16 cellular contexts compared by ENCODE assay signal in genomic region chr13:40595693-40596092, GRCh38.
A peak's percentile ranks its signal among the peaks of the same experiment; 100 is the strongest.
DNase-seq lines count a peak whose midpoint lies in the region; ATAC-seq and TF ChIP-seq lines count a peak whose summit lies in the region.
"Had no signal": no experiment of that assay in that cellular context is flagged by ENCODE, and none has a peak within 500 bp of the region (broad histone marks: within the 10 kb centered on the region; RNA-seq: fewer than 3 reads in every experiment).

No MANE protein-coding gene starts in this region.

- H3K4me3 ChIP-seq in fibroblast of villous mesenchyme (ENCODE audit: low read depth, low read length) (no peak overlapping the region), skeletal muscle satellite cell (ENCODE audit: low read length) (no peak overlapping the region)
- H3K4me3 ChIP-seq: left ventricle myocardium inferior, transverse colon had no signal

- no peak for TF ChIP-seq CTCF in fibroblast of villous mesenchyme (IDR thresholded peaks at IDR 0.05; ENCODE audit: insufficient read depth, low read depth, low read length)

- no peaks in the 10 kb centered on the region for H3K9me3 Mint-ChIP-seq in activated CD4-positive, alpha-beta memory T cell treated with anti-CD3 and anti-CD28 coated beads for 36 hours
- no peaks in the 10 kb centered on the region for H3K9me3 Mint-ChIP-seq in activated CD4-positive, alpha-beta memory T cell treated with anti-CD3 and anti-CD28 coated beads, Interleukin-2, amount 10 ng/mL, durations not matched to agents 7 days and 5 days
- H3K9me3 Mint-ChIP-seq in T-cell = no peaks in the 10 kb centered on the region
- H3K9me3 Mint-ChIP-seq: IgD-negative memory B cell; natural killer cell treated with Interleukin-12 subunit alpha and Interleukin-12 subunit beta and Interleukin-15 and Interleukin-18, amount 100 ng/mL, for 72 hours had no signal

- POLR2A ChIA-PET in activated CD4-positive, alpha-beta memory T cell treated with anti-CD3 and anti-CD28 coated beads for 36 hours (lab: Charles Lee) = no interaction called here
- POLR2A ChIA-PET in activated CD4-positive, alpha-beta memory T cell treated with anti-CD3 and anti-CD28 coated beads, Interleukin-2, amount 10 ng/mL, durations not matched to agents 7 days and 5 days (lab: Charles Lee) = interaction anchor here (0.6 to 2.4 kb wide), 3 partner anchors 9 to 70 kb away, joined by 3 to 12 read pairs (median 3); partner anchors contain the start of gene FOXO1
- POLR2A ChIA-PET in T-cell (lab: Charles Lee) = interaction anchor here (0.6 kb wide), 4 partner anchors 19 to 87 kb away, joined by 4 to 7 read pairs (median 6); no protein-coding TSS in a partner anchor

- H3K4me2 ChIP-seq in skeletal muscle satellite cell (ENCODE audit: low read length) = peak overlapping the region; percentile 4

- no peaks in the 10 kb centered on the region for H3K36me3 ChIP-seq in skeletal muscle satellite cell (ENCODE audit: insufficient read depth, low read length)
- H3K36me3 ChIP-seq: left ventricle myocardium inferior, transverse colon had no signal

- H3K4me1 ChIP-seq in skeletal muscle satellite cell (ENCODE audit: control insufficient read depth, insufficient read depth, low read length) = peaks cover 18% of the 10 kb centered on the region

- intact Hi-C loops in activated CD4-positive, alpha-beta memory T cell treated with anti-CD3 and anti-CD28 coated beads for 36 hours (cut with micrococcal nuclease) = loop anchor here (2.0 to 5.0 kb wide), 5 partner anchors 57 to 568 kb away; no protein-coding TSS in a partner anchor

- ATAC-seq in T-cell (replicated peaks in 1 of 4) = no peak
- ATAC-seq: natural killer cell treated with Interleukin-12 subunit alpha and Interleukin-12 subunit beta and Interleukin-15 and Interleukin-18, amount 100 ng/mL, for 72 hours had no signal

- no peaks in the 10 kb centered on the region for H3K36me3 Mint-ChIP-seq in activated CD4-positive, alpha-beta memory T cell treated with anti-CD3 and anti-CD28 coated beads for 36 hours
- H3K36me3 Mint-ChIP-seq in activated CD4-positive, alpha-beta memory T cell treated with anti-CD3 and anti-CD28 coated beads, Interleukin-2, amount 10 ng/mL, durations not matched to agents 7 days and 5 days (ENCODE audit: low read depth) = peaks cover 4% of the 10 kb centered on the region
- H3K36me3 Mint-ChIP-seq in T-cell = peaks cover 7% of the 10 kb centered on the region
- H3K36me3 Mint-ChIP-seq: IgD-negative memory B cell; natural killer cell treated with Interleukin-12 subunit alpha and Interleukin-12 subunit beta and Interleukin-15 and Interleukin-18, amount 100 ng/mL, for 72 hours had no signal

- H3K4me3 Mint-ChIP-seq in activated CD4-positive, alpha-beta memory T cell treated with anti-CD3 and anti-CD28 coated beads for 36 hours = no peak overlapping the region
- H3K4me3 Mint-ChIP-seq in activated CD4-positive, alpha-beta memory T cell treated with anti-CD3 and anti-CD28 coated beads, Interleukin-2, amount 10 ng/mL, durations not matched to agents 7 days and 5 days = no peak overlapping the region
- H3K4me3 Mint-ChIP-seq in T-cell = peak overlapping the region in 1 of 3 donors; percentile 68
- H3K4me3 Mint-ChIP-seq: natural killer cell treated with Interleukin-12 subunit alpha and Interleukin-12 subunit beta and Interleukin-15 and Interleukin-18, amount 100 ng/mL, for 72 hours had no signal

- no peaks in the 10 kb centered on the region for H3K27me3 Mint-ChIP-seq in activated CD4-positive, alpha-beta memory T cell treated with anti-CD3 and anti-CD28 coated beads for 36 hours
- no peaks in the 10 kb centered on the region for H3K27me3 Mint-ChIP-seq in activated CD4-positive, alpha-beta memory T cell treated with anti-CD3 and anti-CD28 coated beads, Interleukin-2, amount 10 ng/mL, durations not matched to agents 7 days and 5 days
- H3K27me3 Mint-ChIP-seq in T-cell = no peaks in the 10 kb centered on the region
- H3K27me3 Mint-ChIP-seq: IgD-negative memory B cell; natural killer cell treated with Interleukin-12 subunit alpha and Interleukin-12 subunit beta and Interleukin-15 and Interleukin-18, amount 100 ng/mL, for 72 hours had no signal

- peak overlapping the region; percentile 13 for H3K27ac Mint-ChIP-seq in activated CD4-positive, alpha-beta memory T cell treated with anti-CD3 and anti-CD28 coated beads for 36 hours
- no peak overlapping the region for H3K27ac Mint-ChIP-seq in activated CD4-positive, alpha-beta memory T cell treated with anti-CD3 and anti-CD28 coated beads, Interleukin-2, amount 10 ng/mL, durations not matched to agents 7 days and 5 days
- H3K27ac Mint-ChIP-seq in T-cell = peak overlapping the region; percentile 60 to 61
- H3K27ac Mint-ChIP-seq: natural killer cell treated with Interleukin-12 subunit alpha and Interleukin-12 subunit beta and Interleukin-15 and Interleukin-18, amount 100 ng/mL, for 72 hours had no signal

- H3K9me3 ChIP-seq in skeletal muscle satellite cell (replicated peaks; ENCODE audit: low read length) = no peaks in the 10 kb centered on the region
- H3K9me3 ChIP-seq: Caco-2, left ventricle myocardium inferior, transverse colon had no signal

- DNase-seq in activated CD4-positive, alpha-beta memory T cell treated with anti-CD3 and anti-CD28 coated beads for 36 hours = no peak
- no peak for DNase-seq in activated CD4-positive, alpha-beta memory T cell treated with anti-CD3 and anti-CD28 coated beads, Interleukin-2, amount 10 ng/mL, durations not matched to agents 7 days and 5 days
- DNase-seq in T-cell = no peak
- peak; percentile 44 for DNase-seq in fibroblast of villous mesenchyme (ENCODE audit: low read depth)
- DNase-seq in NOMO-1 (lab: John Stamatoyannopoulos, UW; ENCODE audit: unreplicated experiment in 2 of 2) = no peak
- DNase-seq in SKM-1 treated with dmso at 0.1 percent for 144 hours (lab: John Stamatoyannopoulos, UW; ENCODE audit: unreplicated experiment) = no peak
- no peak for DNase-seq in NCI-H1092 (lab: John Stamatoyannopoulos, UW)
- DNase-seq: Caco-2; left ventricle myocardium inferior; OCI-M1; stimulated activated CD4-positive, alpha-beta T cell treated with anti-CD3 and anti-CD28 coated beads, Interleukin-2, amount 100 ng/mL, for 24 hours; stimulated activated CD8-positive, alpha-beta memory T cell treated with anti-CD3 and anti-CD28 coated beads, Interleukin-4, amount 100 ng/mL, for 48 hours; transverse colon had no signal

- H3K27me3 ChIP-seq in skeletal muscle satellite cell (ENCODE audit: control insufficient read depth, insufficient read depth, low read length) = no peaks in the 10 kb centered on the region
- H3K27me3 ChIP-seq: transverse colon had no signal

- CTCF ChIA-PET in activated CD4-positive, alpha-beta memory T cell treated with anti-CD3 and anti-CD28 coated beads for 36 hours (lab: Charles Lee) = no interaction called here
- CTCF ChIA-PET in activated CD4-positive, alpha-beta memory T cell treated with anti-CD3 and anti-CD28 coated beads, Interleukin-2, amount 10 ng/mL, durations not matched to agents 7 days and 5 days (lab: Charles Lee) = interaction anchor here (0.6 kb wide), 2 partner anchors 41 to 47 kb away, joined by 3 read pairs; no protein-coding TSS in a partner anchor
- CTCF ChIA-PET in T-cell (lab: Charles Lee) = interaction anchor here in 1 of 2 donors (0.6 to 1.0 kb wide), 2 partner anchors 26 to 120 kb away, joined by 3 to 8 read pairs; no protein-coding TSS in a partner anchor

- H3K9ac ChIP-seq in skeletal muscle satellite cell (ENCODE audit: low read depth, low read length) = no peak overlapping the region

- H3K4me1 Mint-ChIP-seq in activated CD4-positive, alpha-beta memory T cell treated with anti-CD3 and anti-CD28 coated beads for 36 hours (ENCODE audit: low read depth) = peaks cover 89% of the 10 kb centered on the region
- peaks cover 71% of the 10 kb centered on the region for H3K4me1 Mint-ChIP-seq in activated CD4-positive, alpha-beta memory T cell treated with anti-CD3 and anti-CD28 coated beads, Interleukin-2, amount 10 ng/mL, durations not matched to agents 7 days and 5 days
- H3K4me1 Mint-ChIP-seq in T-cell = peaks cover 97 to 100% (median 98%) of the 10 kb centered on the region in 3 donors
